Comparison of ENCODE assay signal across 7 cellular contexts in the genomic region with DNA sequence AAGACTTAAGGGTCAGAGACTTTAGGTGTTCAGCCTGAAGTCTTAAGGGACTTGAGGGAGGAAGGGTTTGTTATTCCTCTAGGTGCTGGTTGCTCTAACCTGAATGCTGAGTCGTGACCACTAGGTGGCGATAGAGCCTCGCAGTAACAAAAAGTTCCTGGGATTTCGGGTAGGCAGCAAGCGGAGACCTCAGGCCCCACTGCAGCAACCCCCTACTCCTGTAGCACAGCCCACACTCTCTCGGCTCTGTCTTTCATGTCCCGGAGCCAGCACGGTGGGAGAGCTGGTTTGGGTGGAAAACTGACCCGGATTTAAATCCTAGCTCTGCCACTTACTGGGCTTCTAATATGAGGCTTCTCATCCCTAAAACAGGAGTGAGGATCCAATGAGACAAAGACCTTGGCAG.
A peak's percentile ranks its signal among the peaks of the same experiment; 100 is the strongest.
DNase-seq lines count a peak whose midpoint lies in the region; ATAC-seq and TF ChIP-seq lines count a peak whose summit lies in the region.

No MANE protein-coding gene starts in this region.

- peak; percentile 63 for ATAC-seq in HG03064 (IDR thresholded peaks at IDR 0.05; ENCODE audit: low read depth, unreplicated experiment)

- DNase-seq in NCI-H446 (lab: John Stamatoyannopoulos, UW) (peak; percentile 13 to 74), medulla oblongata (ENCODE audit: extremely low spot score) (peak; percentile 83)
- peak; percentile 74 to 78 for DNase-seq in activated CD4-positive, alpha-beta T cell treated with anti-CD3 and anti-CD28 coated beads, Interleukin-2, amount 50 U/mL, for 48 hours
- peak; percentile 34 for DNase-seq in effector CD4-positive, alpha-beta T cell
- peak; percentile 26 for DNase-seq in stimulated activated CD8-positive, alpha-beta memory T cell treated with anti-CD3 and anti-CD28 coated beads, Interleukin-15, amount 100 ng/mL, for 1 hour (ENCODE audit: low read depth)

- peak; percentile 85 for TF ChIP-seq CTCF in GM12874 (IDR thresholded peaks at IDR 0.05; ENCODE audit: insufficient read depth, low read depth, low read length)

Comparison
In these comparisons a context has a peak if more than half of its experiments do, and no peak if none do; other contexts are left out.
1. Peak in every context shown above with its lines: DNase-seq and ATAC-seq.
2. DNase-seq: peak in every context shown above with its lines; median percentile 83 in medulla oblongata; 76 in activated CD4-positive, alpha-beta T cell treated with anti-CD3 and anti-CD28 coated beads, Interleukin-2, amount 50 U/mL, for 48 hours; 44 in NCI-H446; 34 in effector CD4-positive, alpha-beta T cell; 26 in stimulated activated CD8-positive, alpha-beta memory T cell treated with anti-CD3 and anti-CD28 coated beads, Interleukin-15, amount 100 ng/mL, for 1 hour.